ENCODE assay signal across 1 cellular context in the genomic region with DNA sequence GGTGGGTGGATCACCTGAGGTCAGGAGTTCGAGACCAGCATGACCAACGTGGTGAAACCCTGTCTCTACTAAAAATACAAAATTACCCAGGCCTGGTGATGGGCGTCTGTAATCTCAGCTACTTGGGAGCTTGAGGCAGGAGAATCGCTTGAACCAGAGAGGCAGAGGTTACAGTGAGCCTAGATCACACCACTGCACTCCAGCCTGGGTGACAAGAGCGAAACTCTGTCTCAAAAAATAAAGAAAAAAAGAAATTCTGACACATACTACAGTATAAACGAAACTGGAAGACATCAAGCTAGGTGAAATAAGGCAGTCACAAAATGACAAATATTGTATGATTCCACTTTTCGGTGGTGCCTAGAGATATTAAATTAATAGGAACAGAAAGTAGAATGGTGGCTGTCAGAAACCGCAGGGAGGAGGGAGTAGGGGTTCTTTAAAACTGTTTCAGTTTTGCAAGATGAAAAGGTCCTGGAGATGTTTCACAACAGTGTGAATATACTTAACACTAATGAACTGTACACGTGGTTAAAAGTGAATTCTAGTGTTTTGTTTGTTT.
TF ChIP-seq lines count a peak whose summit lies in the region.

No MANE protein-coding gene starts in this region.

TF ChIP-seq in GM12878, 131 proteins besides CTCF, POLR2A, EP300 and RAD21 (continues in another document):
- no peak for TF ChIP-seq ZZZ3 (IDR thresholded peaks at IDR 0.05; ENCODE audit: control insufficient read depth, insufficient read length, low read depth)
- TF ChIP-seq MEF2B (IDR thresholded peaks at IDR 0.05; ENCODE audit: partially characterized antibody, poor library complexity, severe bottlenecking) = peak; percentile 79
- no peak for TF ChIP-seq TCF7 (IDR thresholded peaks at IDR 0.05; ENCODE audit: borderline replicate concordance)
- TF ChIP-seq YY1 (IDR thresholded peaks at IDR 0.05; ENCODE audit: low read depth, low read length) = no peak
- TF ChIP-seq MXI1 (IDR thresholded peaks at IDR 0.05; ENCODE audit: low read depth, low read length) = peak; percentile 83; the same call in 1 of the 2 replicates
- no peak for TF ChIP-seq CBX3 (IDR thresholded peaks at IDR 0.05; ENCODE audit: borderline replicate concordance, low read depth)
- TF ChIP-seq STAT1 (conservative IDR thresholded peaks at IDR 0.05) = no peak
- TF ChIP-seq, protein P1, sequence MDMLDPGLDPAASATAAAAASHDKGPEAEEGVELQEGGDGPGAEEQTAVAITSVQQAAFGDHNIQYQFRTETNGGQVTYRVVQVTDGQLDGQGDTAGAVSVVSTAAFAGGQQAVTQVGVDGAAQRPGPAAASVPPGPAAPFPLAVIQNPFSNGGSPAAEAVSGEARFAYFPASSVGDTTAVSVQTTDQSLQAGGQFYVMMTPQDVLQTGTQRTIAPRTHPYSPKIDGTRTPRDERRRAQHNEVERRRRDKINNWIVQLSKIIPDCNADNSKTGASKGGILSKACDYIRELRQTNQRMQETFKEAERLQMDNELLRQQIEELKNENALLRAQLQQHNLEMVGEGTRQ (IDR thresholded peaks at IDR 0.05; ENCODE audit: borderline replicate concordance, low read depth, low read length) = no peak; the same call in 1 of the 2 replicates
- no peak for TF ChIP-seq E2F4 (IDR thresholded peaks at IDR 0.05; ENCODE audit: low read depth, low read length)
- TF ChIP-seq GATAD2B (conservative IDR thresholded peaks at IDR 0.05; ENCODE audit: low read depth) = no peak; the same call in 1 of the 2 replicates
- TF ChIP-seq KLF5 (IDR thresholded peaks at IDR 0.05; ENCODE audit: partially characterized antibody) = no peak
- TF ChIP-seq ZBED1 (IDR thresholded peaks at IDR 0.05; ENCODE audit: borderline replicate concordance) = no peak; the same call in 1 of the 2 replicates
- no peak for TF ChIP-seq RFX5 (IDR thresholded peaks at IDR 0.05; ENCODE audit: low read depth, low read length)
- TF ChIP-seq SMAD1 (IDR thresholded peaks at IDR 0.05; ENCODE audit: low read depth, partially characterized antibody) = peak; percentile 64
- peak; percentile 70 for TF ChIP-seq PKNOX1 (IDR thresholded peaks at IDR 0.05)
- peak; percentile 36; the same call in 1 of the 2 replicates for TF ChIP-seq GABPA (IDR thresholded peaks at IDR 0.05; ENCODE audit: low read depth)
- TF ChIP-seq PRDM15 (CRISPR knock-in tag; IDR thresholded peaks at IDR 0.05) = no peak
- TF ChIP-seq, protein P2, sequence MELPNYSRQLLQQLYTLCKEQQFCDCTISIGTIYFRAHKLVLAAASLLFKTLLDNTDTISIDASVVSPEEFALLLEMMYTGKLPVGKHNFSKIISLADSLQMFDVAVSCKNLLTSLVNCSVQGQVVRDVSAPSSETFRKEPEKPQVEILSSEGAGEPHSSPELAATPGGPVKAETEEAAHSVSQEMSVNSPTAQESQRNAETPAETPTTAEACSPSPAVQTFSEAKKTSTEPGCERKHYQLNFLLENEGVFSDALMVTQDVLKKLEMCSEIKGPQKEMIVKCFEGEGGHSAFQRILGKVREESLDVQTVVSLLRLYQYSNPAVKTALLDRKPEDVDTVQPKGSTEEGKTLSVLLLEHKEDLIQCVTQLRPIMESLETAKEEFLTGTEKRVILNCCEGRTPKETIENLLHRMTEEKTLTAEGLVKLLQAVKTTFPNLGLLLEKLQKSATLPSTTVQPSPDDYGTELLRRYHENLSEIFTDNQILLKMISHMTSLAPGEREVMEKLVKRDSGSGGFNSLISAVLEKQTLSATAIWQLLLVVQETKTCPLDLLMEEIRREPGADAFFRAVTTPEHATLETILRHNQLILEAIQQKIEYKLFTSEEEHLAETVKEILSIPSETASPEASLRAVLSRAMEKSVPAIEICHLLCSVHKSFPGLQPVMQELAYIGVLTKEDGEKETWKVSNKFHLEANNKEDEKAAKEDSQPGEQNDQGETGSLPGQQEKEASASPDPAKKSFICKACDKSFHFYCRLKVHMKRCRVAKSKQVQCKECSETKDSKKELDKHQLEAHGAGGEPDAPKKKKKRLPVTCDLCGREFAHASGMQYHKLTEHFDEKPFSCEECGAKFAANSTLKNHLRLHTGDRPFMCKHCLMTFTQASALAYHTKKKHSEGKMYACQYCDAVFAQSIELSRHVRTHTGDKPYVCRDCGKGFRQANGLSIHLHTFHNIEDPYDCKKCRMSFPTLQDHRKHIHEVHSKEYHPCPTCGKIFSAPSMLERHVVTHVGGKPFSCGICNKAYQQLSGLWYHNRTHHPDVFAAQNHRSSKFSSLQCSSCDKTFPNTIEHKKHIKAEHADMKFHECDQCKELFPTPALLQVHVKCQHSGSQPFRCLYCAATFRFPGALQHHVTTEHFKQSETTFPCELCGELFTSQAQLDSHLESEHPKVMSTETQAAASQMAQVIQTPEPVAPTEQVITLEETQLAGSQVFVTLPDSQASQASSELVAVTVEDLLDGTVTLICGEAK (IDR thresholded peaks at IDR 0.05; ENCODE audit: borderline replicate concordance) = peak; percentile 31; the same call in 1 of the 2 replicates
- no peak; the same call in 1 of the 2 replicates for TF ChIP-seq MAX (IDR thresholded peaks at IDR 0.05; ENCODE audit: low read depth, low read length)
- peak; percentile 99 for TF ChIP-seq RUNX3 (IDR thresholded peaks at IDR 0.05; ENCODE audit: low read length)
- no peak for TF ChIP-seq IRF5 (IDR thresholded peaks at IDR 0.05; ENCODE audit: borderline replicate concordance)
- peak; percentile 55; the same call in 1 of the 2 replicates for TF ChIP-seq PAX5 (IDR thresholded peaks at IDR 0.05; ENCODE audit: borderline replicate concordance, low read depth, low read length)
- TF ChIP-seq SMARCA5 (IDR thresholded peaks at IDR 0.05) = 0 out of 2 replicates have a peak, but pooled peaks have one; percentile 54
- TF ChIP-seq SPI1 (IDR thresholded peaks at IDR 0.05; ENCODE audit: borderline replicate concordance, insufficient read depth, low read depth, low read length) = peak; percentile 87
- TF ChIP-seq MTA2 (IDR thresholded peaks at IDR 0.05; ENCODE audit: low read depth) = peak; percentile 98
- peak; percentile 34 for TF ChIP-seq E2F8 (IDR thresholded peaks at IDR 0.05; ENCODE audit: low read depth, partially characterized antibody)
- TF ChIP-seq HDAC2 (IDR thresholded peaks at IDR 0.05) = no peak
- TF ChIP-seq, protein P3, sequence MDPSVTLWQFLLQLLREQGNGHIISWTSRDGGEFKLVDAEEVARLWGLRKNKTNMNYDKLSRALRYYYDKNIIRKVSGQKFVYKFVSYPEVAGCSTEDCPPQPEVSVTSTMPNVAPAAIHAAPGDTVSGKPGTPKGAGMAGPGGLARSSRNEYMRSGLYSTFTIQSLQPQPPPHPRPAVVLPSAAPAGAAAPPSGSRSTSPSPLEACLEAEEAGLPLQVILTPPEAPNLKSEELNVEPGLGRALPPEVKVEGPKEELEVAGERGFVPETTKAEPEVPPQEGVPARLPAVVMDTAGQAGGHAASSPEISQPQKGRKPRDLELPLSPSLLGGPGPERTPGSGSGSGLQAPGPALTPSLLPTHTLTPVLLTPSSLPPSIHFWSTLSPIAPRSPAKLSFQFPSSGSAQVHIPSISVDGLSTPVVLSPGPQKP (IDR thresholded peaks at IDR 0.05; ENCODE audit: low read depth, low read length) = no peak
- TF ChIP-seq BHLHE40 (IDR thresholded peaks at IDR 0.05; ENCODE audit: borderline replicate concordance in 1 of 2, low read depth in 2 of 2, low read length in 1 of 2) = peak; percentile 71 to 76
- TF ChIP-seq ZNF687 (IDR thresholded peaks at IDR 0.05) = no peak
- no peak for TF ChIP-seq POLR2AphosphoS2 (IDR thresholded peaks at IDR 0.05; ENCODE audit: low read depth, low read length)
